In the genomic region with DNA sequence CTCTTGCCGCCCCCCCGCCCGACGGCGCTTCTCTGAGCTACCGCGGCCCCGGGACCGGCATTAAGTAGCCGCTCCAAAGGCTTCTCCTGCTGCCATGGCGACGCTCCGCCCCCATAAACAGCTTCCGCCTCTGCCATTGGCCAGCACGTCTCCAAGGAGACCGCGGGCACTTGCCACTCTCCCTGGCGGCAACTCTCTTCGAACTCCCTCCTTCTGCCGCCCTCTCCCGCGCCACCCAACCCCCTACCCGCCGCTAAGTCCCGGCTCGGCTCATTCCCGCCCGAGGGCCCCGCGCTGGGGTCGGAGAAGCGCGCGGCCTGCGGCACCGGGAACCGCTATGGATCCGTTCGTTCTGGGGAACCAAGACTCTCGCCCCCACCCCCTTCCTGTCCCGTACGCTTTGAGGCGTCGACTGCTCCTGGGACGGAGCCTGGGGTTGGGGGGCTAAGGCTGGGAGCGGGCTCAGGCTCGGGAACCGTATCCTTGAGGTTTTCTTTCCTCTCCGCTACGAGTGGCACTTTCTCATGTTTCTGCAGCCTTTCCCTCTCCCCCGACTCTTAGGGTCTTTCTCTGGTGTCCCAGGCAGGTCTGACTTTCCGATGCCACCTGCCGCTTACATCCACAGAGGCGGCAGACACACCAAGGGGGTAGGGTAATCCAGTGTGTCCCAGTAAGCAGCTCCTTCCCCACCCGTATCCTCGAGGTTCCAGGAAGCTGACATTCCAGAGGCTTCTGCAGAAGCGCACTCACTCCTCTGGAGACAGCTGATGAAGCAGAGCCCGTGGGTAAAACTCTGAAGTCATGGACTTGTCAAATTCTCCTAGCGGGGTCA, we compare ENCODE assay signal across 8 cellular contexts. TPM values are rescaled to one million over a fixed set of nuclear protein-coding genes. Genes with fewer than 3 reads are reported as not detected.
DNase-seq lines count a peak whose midpoint lies in the region; ATAC-seq and TF ChIP-seq lines count a peak whose summit lies in the region.

Gene FOXJ1, minus strand, starts transcription at position 34 of the 832 bp plus-strand sequence. CDS start 850 bp downstream, outside the sequence.

- no peaks in the 10 kb centered on the region for H3K9me3 Mint-ChIP-seq in progenitor cell of endocrine pancreas (ENCODE audit: low read depth)

- no peak for TF ChIP-seq EP300 in upper lobe of left lung (IDR thresholded peaks at IDR 0.05)

- no peaks in the 10 kb centered on the region for H3K27me3 ChIP-seq in DND-41 (ENCODE audit: insufficient read depth, low read length, poor library complexity)
- peaks cover 3 to 19% (median 12%) of the 10 kb centered on the region in 4 donors for H3K27me3 ChIP-seq in upper lobe of left lung

- H3K4me3 ChIP-seq in DND-41 (ENCODE audit: low read depth in 1 of 2, low read length in 2 of 2) (peak within 1 kb of the TSS in 1 of 2 experiments; percentile 58; a peak in 2 of 4 replicates), upper lobe of left lung (peak within 1 kb of the TSS; percentile 36 to 56 (median 52))

- peak within 1 kb of the TSS; percentile 89 for H3K4me2 ChIP-seq in DND-41 (ENCODE audit: insufficient read depth, low read length)

- no peaks in the 10 kb centered on the region for H3K79me2 ChIP-seq in DND-41 (ENCODE audit: insufficient read depth, low read length)

- no peaks in the 10 kb centered on the region for H4K20me1 ChIP-seq in DND-41 (ENCODE audit: insufficient read depth, low read length)

- TF ChIP-seq CTCF in DND-41 (IDR thresholded peaks at IDR 0.05; ENCODE audit: borderline replicate concordance, extremely low read depth, low read length, poor library complexity, severe bottlenecking) (peak; percentile 5), progenitor cell of endocrine pancreas (IDR thresholded peaks at IDR 0.05; ENCODE audit: unreplicated experiment) (no peak), upper lobe of left lung (IDR thresholded peaks at IDR 0.05) (peak in 2 of 6 experiments; percentile 11 to 25)

- H3K27ac ChIP-seq in DND-41 (ENCODE audit: low read length) (peak within 1 kb of the TSS; percentile 57), upper lobe of left lung (peak within 1 kb of the TSS in 3 of 4 donors; percentile 8 to 25 (median 12))

- H2AFZ ChIP-seq in DND-41 (ENCODE audit: low read depth, low read length): peak within 1 kb of the TSS; percentile 75

- TF ChIP-seq POLR2A in upper lobe of left lung (IDR thresholded peaks at IDR 0.05): peak in 2 of 4 donors; percentile 12 to 23

- WGBS in upper lobe of left lung, 2 donors: 8 to 9% methylated on average over 27 to 38 of the region's 59 CpGs

- peak; percentile 94 for DNase-seq in DND-41
- DNase-seq in NCI-H146 (lab: John Stamatoyannopoulos, UW): peak; percentile 95
- DNase-seq in T-helper 1 cell: peak; percentile 78 to 92 (median 87)
- DNase-seq in amniotic epithelial cell (ENCODE audit: low read depth): peak; percentile 73
- DNase-seq in left ventricle myocardium superior: peak; percentile 91
- peak; percentile 90 for DNase-seq in progenitor cell of endocrine pancreas (ENCODE audit: low spot score, unreplicated experiment)
- DNase-seq in upper lobe of left lung: peak; percentile 92 to 96

- ATAC-seq in DND-41 (ENCODE audit: insufficient read depth, low read depth): peak; percentile 92
- peak; percentile 66 for ATAC-seq in HG02588 (IDR thresholded peaks at IDR 0.05; ENCODE audit: unreplicated experiment)
- ATAC-seq in left ventricle myocardium superior: peak; percentile 92
- peak; percentile 79 to 92 for ATAC-seq in upper lobe of left lung (ENCODE audit: low FRiP score in 2 of 2)

- H3K9me3 ChIP-seq in DND-41 (ENCODE audit: insufficient read depth, low read length, severe bottlenecking) (no peaks in the 10 kb centered on the region), upper lobe of left lung (no peaks in the 10 kb centered on the region)

- peaks cover 7% of the 10 kb centered on the region for H3K27me3 Mint-ChIP-seq in progenitor cell of endocrine pancreas

- no peaks in the 10 kb centered on the region for H3K36me3 ChIP-seq in DND-41 (ENCODE audit: insufficient read depth, low read length)
- H3K36me3 ChIP-seq in upper lobe of left lung: no peaks in the 10 kb centered on the region

- H3K27ac Mint-ChIP-seq in progenitor cell of endocrine pancreas: no peak within 1 kb of the TSS

- intact Hi-C loops in left ventricle myocardium superior (cut with micrococcal nuclease): no loop called here

- peaks cover 53% of the 10 kb centered on the region for H3K4me1 ChIP-seq in DND-41 (ENCODE audit: insufficient read depth, low read length)
- peaks cover 48 to 79% (median 63%) of the 10 kb centered on the region in 4 donors for H3K4me1 ChIP-seq in upper lobe of left lung

- H3K4me1 Mint-ChIP-seq in progenitor cell of endocrine pancreas (ENCODE audit: low read depth): peaks cover 32% of the 10 kb centered on the region

- peak within 1 kb of the TSS; percentile 65 for H3K9ac ChIP-seq in DND-41 (ENCODE audit: low read depth, low read length)

- peak within 1 kb of the TSS; percentile 73 for H3K4me3 Mint-ChIP-seq in progenitor cell of endocrine pancreas (ENCODE audit: low read depth)

- peaks cover 2% of the 10 kb centered on the region for H3K36me3 Mint-ChIP-seq in progenitor cell of endocrine pancreas (ENCODE audit: insufficient read depth)

RNA-seq across cellular contexts. Expression of gene FOXJ1, which starts in this region (rescaled TPM):
- total RNA-seq in left ventricle myocardium superior: not detected
- total RNA-seq in progenitor cell of endocrine pancreas: 18.6 and 19.0 TPM in 2 replicates
- total RNA-seq in upper lobe of left lung: 10 to 100 TPM in 5 of 6 donors, 1 to 10 TPM in 1; 3.3 to 86.6 (median 32.2) TPM

Comparison
In these comparisons a context has a peak if more than half of its experiments do, and no peak if none do; other contexts are left out.
1. Peak in DNase-seq and ATAC-seq in left ventricle myocardium superior; RNA of the gene not detected or under 1 TPM.